In the genomic region with DNA sequence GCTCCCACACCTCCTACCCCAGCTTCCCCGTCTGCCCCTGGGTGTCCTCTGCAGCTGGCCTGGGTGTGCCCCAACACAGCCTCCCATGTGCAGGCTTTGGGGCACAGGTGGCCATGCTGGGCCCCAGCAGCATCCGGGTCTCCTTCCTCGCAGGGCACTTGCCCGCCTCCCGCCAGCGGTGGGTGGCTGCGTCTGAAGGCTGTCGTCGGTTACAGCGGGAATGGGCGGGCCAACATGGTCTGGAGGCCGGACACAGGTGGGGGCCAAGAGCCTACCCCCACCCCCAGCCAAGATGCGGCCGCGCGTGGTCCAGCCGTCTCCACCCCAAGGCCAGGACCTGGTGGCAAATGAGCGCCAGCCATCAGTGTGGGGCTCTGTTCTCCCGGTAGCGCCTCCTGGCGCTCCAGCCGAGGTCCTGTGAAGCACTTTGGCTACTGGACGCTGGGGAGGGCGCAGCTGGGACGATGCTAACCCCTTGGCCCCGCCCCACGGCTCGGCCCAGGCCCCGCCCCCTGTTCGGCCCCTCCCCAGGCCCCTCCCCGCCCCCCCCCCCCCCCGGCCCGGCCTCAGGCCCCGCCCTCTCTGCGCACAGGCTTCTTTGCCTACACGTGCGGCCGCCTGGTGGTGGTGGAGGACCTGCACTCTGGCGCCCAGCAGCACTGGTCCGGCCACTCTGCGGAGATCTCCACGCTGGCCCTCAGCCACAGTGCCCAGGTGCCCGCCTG, we compare ENCODE assay signal across 1 cellular context.
TF ChIP-seq lines count a peak whose summit lies in the region.

No MANE protein-coding gene starts in this region.

TF ChIP-seq in GM12878, 131 proteins besides CTCF, POLR2A, EP300 and RAD21 (continued from another document):
- TF ChIP-seq, protein P1, sequence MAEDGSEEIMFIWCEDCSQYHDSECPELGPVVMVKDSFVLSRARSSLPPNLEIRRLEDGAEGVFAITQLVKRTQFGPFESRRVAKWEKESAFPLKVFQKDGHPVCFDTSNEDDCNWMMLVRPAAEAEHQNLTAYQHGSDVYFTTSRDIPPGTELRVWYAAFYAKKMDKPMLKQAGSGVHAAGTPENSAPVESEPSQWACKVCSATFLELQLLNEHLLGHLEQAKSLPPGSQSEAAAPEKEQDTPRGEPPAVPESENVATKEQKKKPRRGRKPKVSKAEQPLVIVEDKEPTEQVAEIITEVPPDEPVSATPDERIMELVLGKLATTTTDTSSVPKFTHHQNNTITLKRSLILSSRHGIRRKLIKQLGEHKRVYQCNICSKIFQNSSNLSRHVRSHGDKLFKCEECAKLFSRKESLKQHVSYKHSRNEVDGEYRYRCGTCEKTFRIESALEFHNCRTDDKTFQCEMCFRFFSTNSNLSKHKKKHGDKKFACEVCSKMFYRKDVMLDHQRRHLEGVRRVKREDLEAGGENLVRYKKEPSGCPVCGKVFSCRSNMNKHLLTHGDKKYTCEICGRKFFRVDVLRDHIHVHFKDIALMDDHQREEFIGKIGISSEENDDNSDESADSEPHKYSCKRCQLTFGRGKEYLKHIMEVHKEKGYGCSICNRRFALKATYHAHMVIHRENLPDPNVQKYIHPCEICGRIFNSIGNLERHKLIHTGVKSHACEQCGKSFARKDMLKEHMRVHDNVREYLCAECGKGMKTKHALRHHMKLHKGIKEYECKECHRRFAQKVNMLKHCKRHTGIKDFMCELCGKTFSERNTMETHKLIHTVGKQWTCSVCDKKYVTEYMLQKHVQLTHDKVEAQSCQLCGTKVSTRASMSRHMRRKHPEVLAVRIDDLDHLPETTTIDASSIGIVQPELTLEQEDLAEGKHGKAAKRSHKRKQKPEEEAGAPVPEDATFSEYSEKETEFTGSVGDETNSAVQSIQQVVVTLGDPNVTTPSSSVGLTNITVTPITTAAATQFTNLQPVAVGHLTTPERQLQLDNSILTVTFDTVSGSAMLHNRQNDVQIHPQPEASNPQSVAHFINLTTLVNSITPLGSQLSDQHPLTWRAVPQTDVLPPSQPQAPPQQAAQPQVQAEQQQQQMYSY (CRISPR knock-in tag; IDR thresholded peaks at IDR 0.05) = no peak
- TF ChIP-seq CHD4 (IDR thresholded peaks at IDR 0.05) (no peak), ZNF24 (IDR thresholded peaks at IDR 0.05) (no peak), IRF4 (IDR thresholded peaks at IDR 0.05; ENCODE audit: low read depth, low read length) (no peak), EED (IDR thresholded peaks at IDR 0.05; ENCODE audit: low read depth) (no peak), POLR2AphosphoS2 (IDR thresholded peaks at IDR 0.05; ENCODE audit: low read depth, low read length) (no peak), MXI1 (IDR thresholded peaks at IDR 0.05; ENCODE audit: low read depth, low read length) (0 out of 2 replicates have a peak, but pooled peaks have one; percentile 35), RCOR1 (conservative IDR thresholded peaks at IDR 0.05; ENCODE audit: low read depth, low read length) (no peak), FOXM1 (IDR thresholded peaks at IDR 0.05; ENCODE audit: low read depth, low read length) (no peak), ZNF687 (IDR thresholded peaks at IDR 0.05) (no peak), SMAD1 (IDR thresholded peaks at IDR 0.05; ENCODE audit: low read depth, partially characterized antibody) (no peak), KLF5 (IDR thresholded peaks at IDR 0.05; ENCODE audit: partially characterized antibody) (no peak), TCF12 (IDR thresholded peaks at IDR 0.05; ENCODE audit: low read depth, low read length) (0 out of 2 replicates have a peak, but pooled peaks have one; percentile 4)
- TF ChIP-seq, protein P2, sequence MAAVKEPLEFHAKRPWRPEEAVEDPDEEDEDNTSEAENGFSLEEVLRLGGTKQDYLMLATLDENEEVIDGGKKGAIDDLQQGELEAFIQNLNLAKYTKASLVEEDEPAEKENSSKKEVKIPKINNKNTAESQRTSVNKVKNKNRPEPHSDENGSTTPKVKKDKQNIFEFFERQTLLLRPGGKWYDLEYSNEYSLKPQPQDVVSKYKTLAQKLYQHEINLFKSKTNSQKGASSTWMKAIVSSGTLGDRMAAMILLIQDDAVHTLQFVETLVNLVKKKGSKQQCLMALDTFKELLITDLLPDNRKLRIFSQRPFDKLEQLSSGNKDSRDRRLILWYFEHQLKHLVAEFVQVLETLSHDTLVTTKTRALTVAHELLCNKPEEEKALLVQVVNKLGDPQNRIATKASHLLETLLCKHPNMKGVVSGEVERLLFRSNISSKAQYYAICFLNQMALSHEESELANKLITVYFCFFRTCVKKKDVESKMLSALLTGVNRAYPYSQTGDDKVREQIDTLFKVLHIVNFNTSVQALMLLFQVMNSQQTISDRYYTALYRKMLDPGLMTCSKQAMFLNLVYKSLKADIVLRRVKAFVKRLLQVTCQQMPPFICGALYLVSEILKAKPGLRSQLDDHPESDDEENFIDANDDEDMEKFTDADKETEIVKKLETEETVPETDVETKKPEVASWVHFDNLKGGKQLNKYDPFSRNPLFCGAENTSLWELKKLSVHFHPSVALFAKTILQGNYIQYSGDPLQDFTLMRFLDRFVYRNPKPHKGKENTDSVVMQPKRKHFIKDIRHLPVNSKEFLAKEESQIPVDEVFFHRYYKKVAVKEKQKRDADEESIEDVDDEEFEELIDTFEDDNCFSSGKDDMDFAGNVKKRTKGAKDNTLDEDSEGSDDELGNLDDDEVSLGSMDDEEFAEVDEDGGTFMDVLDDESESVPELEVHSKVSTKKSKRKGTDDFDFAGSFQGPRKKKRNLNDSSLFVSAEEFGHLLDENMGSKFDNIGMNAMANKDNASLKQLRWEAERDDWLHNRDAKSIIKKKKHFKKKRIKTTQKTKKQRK (IDR thresholded peaks at IDR 0.05; ENCODE audit: low read depth, low read length) = no peak
